Comparison of ENCODE assay signal across 20 cellular contexts in the genomic region with DNA sequence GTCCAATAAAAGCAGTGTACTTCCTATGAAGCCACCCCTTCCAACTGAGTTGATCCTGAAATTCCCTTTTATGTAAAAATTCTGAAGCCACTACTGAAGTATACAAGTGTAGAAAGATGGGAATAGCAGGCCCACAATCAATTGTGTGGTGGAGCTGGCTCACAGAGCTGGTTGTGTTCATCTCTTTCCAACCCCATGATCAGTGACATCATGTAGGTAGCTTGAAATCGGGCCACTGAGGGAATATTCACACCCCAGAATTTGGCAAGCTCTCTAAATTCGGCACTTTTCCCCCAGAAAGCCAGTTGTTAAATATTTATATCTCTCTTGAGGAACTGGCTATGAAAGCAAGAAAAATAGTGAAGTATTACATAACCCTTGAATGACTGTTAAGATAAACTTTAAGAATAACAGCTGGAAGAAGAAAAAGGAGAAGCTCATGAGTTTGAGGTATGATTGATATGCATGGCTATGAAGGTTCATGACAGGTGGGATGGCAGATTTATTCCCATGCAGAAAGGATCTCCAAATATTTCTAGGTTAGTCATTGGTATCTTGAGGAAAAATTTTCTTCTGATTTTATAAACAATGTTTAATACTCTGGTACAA. TPM values are rescaled to one million over a fixed set of nuclear protein-coding genes. Genes with fewer than 3 reads are reported as not detected.
DNase-seq lines count a peak whose midpoint lies in the region; TF ChIP-seq lines count a peak whose summit lies in the region.
"Had no signal": no experiment of that assay in that cellular context is flagged by ENCODE, and none has a peak within 500 bp of the region (broad histone marks: within the 10 kb centered on the region; RNA-seq: fewer than 3 reads in every experiment).

No MANE protein-coding gene starts in this region.

- peaks cover 27% of the 10 kb centered on the region for H3K4me1 ChIP-seq in OCI-LY3 (ENCODE audit: low read length)
- H3K4me1 ChIP-seq in skeletal muscle satellite cell (ENCODE audit: control insufficient read depth, insufficient read depth, low read length) = peaks cover 11% of the 10 kb centered on the region
- H3K4me1 ChIP-seq: gastrocnemius medialis, sigmoid colon had no signal

- 0 out of 2 replicates have a peak, but pooled peaks cover 3% of the 10 kb centered on the region for H3K9me3 ChIP-seq in OCI-LY3 (ENCODE audit: insufficient read depth, low read length)
- H3K9me3 ChIP-seq in skeletal muscle satellite cell (replicated peaks; ENCODE audit: low read length) = no peaks in the 10 kb centered on the region
- H3K9me3 ChIP-seq: gastrocnemius medialis, mucosa of descending colon, sigmoid colon had no signal

- no peaks in the 10 kb centered on the region for H3K36me3 ChIP-seq in OCI-LY3 (replicated peaks; ENCODE audit: low read depth, low read length)
- no peaks in the 10 kb centered on the region for H3K36me3 ChIP-seq in skeletal muscle satellite cell (ENCODE audit: insufficient read depth, low read length)
- H3K36me3 ChIP-seq: brain microvascular endothelial cell, gastrocnemius medialis, sigmoid colon had no signal

- no peaks in the 10 kb centered on the region for H3K27me3 ChIP-seq in HL-60 (ENCODE audit: insufficient read depth, poor library complexity, severe bottlenecking)
- no peaks in the 10 kb centered on the region for H3K27me3 ChIP-seq in OCI-LY3 (ENCODE audit: low read depth, low read length)
- H3K27me3 ChIP-seq in skeletal muscle satellite cell (ENCODE audit: control insufficient read depth, insufficient read depth, low read length) = no peaks in the 10 kb centered on the region
- H3K27me3 ChIP-seq: brain microvascular endothelial cell, gastrocnemius medialis, sigmoid colon had no signal

- H3K27ac ChIP-seq in HL-60 (replicated peaks) (no peak overlapping the region), OCI-LY3 (ENCODE audit: low read length) (0 out of 2 replicates have a peak overlapping the region, but pooled peaks have one; percentile 9)
- H3K27ac ChIP-seq: brain microvascular endothelial cell, gastrocnemius medialis, sigmoid colon had no signal

- H3K4me3 ChIP-seq in HL-60 (replicated peaks; ENCODE audit: insufficient read depth, low read length) = no peak overlapping the region
- H3K4me3 ChIP-seq in OCI-LY3 (ENCODE audit: low read length) = peak overlapping the region; percentile 38
- H3K4me3 ChIP-seq in fibroblast of mammary gland (ENCODE audit: control insufficient read depth, low read depth, low read length) = no peak overlapping the region
- no peak overlapping the region for H3K4me3 ChIP-seq in skeletal muscle satellite cell (ENCODE audit: low read length)
- H3K4me3 ChIP-seq: gastrocnemius medialis, mucosa of descending colon, sigmoid colon had no signal

- H3K9ac ChIP-seq in OCI-LY3 (ENCODE audit: low read length) = no peak overlapping the region
- peak overlapping the region; percentile 6 for H3K9ac ChIP-seq in skeletal muscle satellite cell (ENCODE audit: low read depth, low read length)

- H3K4me2 ChIP-seq in OCI-LY3 (ENCODE audit: low read length) = peak overlapping the region; percentile 69
- no peak overlapping the region for H3K4me2 ChIP-seq in skeletal muscle satellite cell (ENCODE audit: low read length)

- no peak overlapping the region for H2AFZ ChIP-seq in OCI-LY3 (ENCODE audit: low read depth, low read length)

- H4K20me1 ChIP-seq in OCI-LY3 (ENCODE audit: insufficient read depth, low read length) = no peaks in the 10 kb centered on the region

- DNase-seq in HL-60 (ENCODE audit: low read depth in 1 of 2, low spot score in 1 of 2) (peak; percentile 7 to 35), fibroblast of mammary gland (ENCODE audit: low read depth) (peak; percentile 6), SK-N-DZ (ENCODE audit: low spot score) (no peak), hypothalamus (lab: John Stamatoyannopoulos, UW) (no peak)
- DNase-seq in stimulated activated CD4-positive, alpha-beta T cell treated with anti-CD3 and anti-CD28 coated beads, Interleukin-4, amount 100 ng/mL, for 1 hour = no peak
- DNase-seq: activated CD4-positive, alpha-beta memory T cell treated with anti-CD3 and anti-CD28 coated beads, Interleukin-2, amount 10 ng/mL, durations not matched to agents 7 days and 5 days; activated naive CD8-positive, alpha-beta T cell treated with anti-CD3 and anti-CD28 coated beads for 36 hours; activated T-cell treated with anti-CD3 and anti-CD28 coated beads, Interleukin-2, amount 50 U/mL, for 4 hours; brain microvascular endothelial cell; gastrocnemius medialis; mucosa of descending colon; NCI-H1417; NCI-H2171; NCI-H748 treated with DMSO at 0.1 percent for 48 hours; nucleus accumbens; sigmoid colon; T-helper 1 cell had no signal

- TF ChIP-seq CTCF in HL-60 (IDR thresholded peaks at IDR 0.05; ENCODE audit: insufficient read depth, low read length) = no peak
- no peak for TF ChIP-seq CTCF in OCI-LY3 (IDR thresholded peaks at IDR 0.05; ENCODE audit: low read depth, low read length)
- TF ChIP-seq CTCF in fibroblast of mammary gland (conservative IDR thresholded peaks at IDR 0.05; ENCODE audit: control insufficient read depth, insufficient read depth, low read depth, low read length) = no peak

- no peaks in the 10 kb centered on the region for H3K79me2 ChIP-seq in OCI-LY3 (ENCODE audit: low read length)

RNA-seq across cellular contexts. Expression of gene GPRIN3, which starts 38.9 kb away (rescaled TPM):
- under 0.01 TPM in 2 replicates for total RNA-seq in skeletal muscle satellite cell (2012; rRNA removed)
- 1.9 and 2.5 TPM in 2 replicates for polyA plus RNA-seq in SK-N-DZ (2014; cell fraction: cytosol; rRNA removed)
- polyA plus RNA-seq in SK-N-DZ (2014; cell fraction: nucleus; rRNA removed) = 1.1 and 1.6 TPM in 2 replicates
- total RNA-seq: RPMI7951 had no signal

Comparison
In these comparisons a context has a peak if more than half of its experiments do, and no peak if none do; other contexts are left out.
1. DNase-seq: peak in HL-60 (2 of 2) and fibroblast of mammary gland (single experiment); none in stimulated activated CD4-positive, alpha-beta T cell treated with anti-CD3 and anti-CD28 coated beads, Interleukin-4, amount 100 ng/mL, for 1 hour (single experiment), SK-N-DZ (single experiment) and hypothalamus (0 of 51).